Comparison of ENCODE assay signal across 25 cellular contexts in the genomic region with DNA sequence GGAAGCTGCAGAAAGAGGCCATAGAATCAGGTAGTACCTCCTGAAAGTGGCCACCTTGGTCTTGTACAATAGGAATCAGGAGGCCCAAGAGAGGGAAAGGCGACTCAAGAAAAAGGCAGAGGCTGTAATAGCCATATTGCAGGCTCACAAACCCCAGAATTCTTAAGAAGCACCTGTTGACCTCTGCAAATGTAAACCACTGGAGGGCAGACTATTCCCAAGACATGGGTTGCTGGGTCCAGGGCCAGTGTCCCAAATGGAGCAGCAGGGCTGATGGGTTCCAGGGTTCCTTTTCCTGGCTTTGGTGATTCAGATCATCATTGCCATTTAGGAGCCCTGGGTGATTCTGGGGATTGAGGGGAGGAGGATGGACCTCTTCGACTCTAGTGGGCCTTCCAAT.
"Had no signal": no experiment of that assay in that cellular context is flagged by ENCODE, and none has a peak within 500 bp of the region (broad histone marks: within the 10 kb centered on the region; RNA-seq: fewer than 3 reads in every experiment).

No MANE protein-coding gene starts in this region.

- H3K4me3 ChIP-seq: esophagus squamous epithelium, gastroesophageal sphincter, lung, prostate gland, right lobe of liver, suprapubic skin, thyroid gland, upper lobe of left lung, uterus had no signal

- H2AFZ ChIP-seq: parathyroid adenoma had no signal

- H3K9me3 Mint-ChIP-seq: effector memory CD8-positive, alpha-beta T cell had no signal

- H3K36me3 ChIP-seq: esophagus squamous epithelium, gastroesophageal sphincter, prostate gland, right lobe of liver, suprapubic skin, thyroid gland, upper lobe of left lung, uterus had no signal

- H3K9ac ChIP-seq: parathyroid adenoma had no signal

- DNase-seq: effector memory CD8-positive, alpha-beta T cell; esophagus squamous epithelium; foreskin fibroblast; glutamatergic neuron; kidney; left colon; left ventricle myocardium superior; mesenchymal stem cell; naive B cell; occipital lobe; retina; right lobe of liver; stimulated activated CD4-positive, alpha-beta T cell treated with anti-CD3 and anti-CD28 coated beads, Interleukin-4, amount 100 ng/mL, for 1 hour; stimulated activated CD8-positive, alpha-beta memory T cell treated with anti-CD3 and anti-CD28 coated beads, Interleukin-4, amount 100 ng/mL, for 48 hours; stimulated activated naive CD8-positive, alpha-beta T cell treated with anti-CD3 and anti-CD28 coated beads, Interleukin-15, Interleukin-2, amounts not matched to agents 100 U/mL and 50 U/mL, for 24 hours; thyroid gland; upper lobe of left lung; uterus had no signal

- ATAC-seq: effector memory CD8-positive, alpha-beta T cell; gastroesophageal sphincter; left colon; left ventricle myocardium superior; right lobe of liver; stimulated activated effector memory CD8-positive, alpha-beta T cell treated with anti-CD3 and anti-CD28 coated beads, Interleukin-12 subunit alpha, Interleukin-12 subunit beta, amount 100 ng/mL, for 72 hours; stimulated activated naive CD8-positive, alpha-beta T cell treated with anti-CD3 and anti-CD28 coated beads, Interleukin-15, Interleukin-2, amounts not matched to agents 100 U/mL and 50 U/mL, for 24 hours had no signal

- H3K27me3 ChIP-seq: esophagus squamous epithelium, gastroesophageal sphincter, right lobe of liver, suprapubic skin, thyroid gland, upper lobe of left lung, uterus had no signal

- H3K4me3 Mint-ChIP-seq: effector memory CD8-positive, alpha-beta T cell; naive B cell; nephron; stimulated activated effector memory CD8-positive, alpha-beta T cell treated with anti-CD3 and anti-CD28 coated beads, Interleukin-12 subunit alpha, Interleukin-12 subunit beta, amount 100 ng/mL, for 72 hours had no signal

- H3K4me1 ChIP-seq: esophagus squamous epithelium, gastroesophageal sphincter, parathyroid adenoma, prostate gland, right lobe of liver, suprapubic skin, thyroid gland, upper lobe of left lung, uterus had no signal

- H3K27ac Mint-ChIP-seq: effector memory CD8-positive, alpha-beta T cell; naive B cell; nephron; stimulated activated effector memory CD8-positive, alpha-beta T cell treated with anti-CD3 and anti-CD28 coated beads, Interleukin-12 subunit alpha, Interleukin-12 subunit beta, amount 100 ng/mL, for 72 hours had no signal

- H3K79me2 ChIP-seq: parathyroid adenoma had no signal

- H3K9me3 ChIP-seq: prostate gland, right lobe of liver, thyroid gland, uterus had no signal

- H3K4me1 Mint-ChIP-seq: naive B cell; stimulated activated effector memory CD8-positive, alpha-beta T cell treated with anti-CD3 and anti-CD28 coated beads, Interleukin-12 subunit alpha, Interleukin-12 subunit beta, amount 100 ng/mL, for 72 hours had no signal

- H3K27ac ChIP-seq: esophagus squamous epithelium, gastroesophageal sphincter, parathyroid adenoma, prostate gland, right lobe of liver, suprapubic skin, thyroid gland, upper lobe of left lung, uterus had no signal

- H3K36me3 Mint-ChIP-seq: stimulated activated effector memory CD8-positive, alpha-beta T cell treated with anti-CD3 and anti-CD28 coated beads, Interleukin-12 subunit alpha, Interleukin-12 subunit beta, amount 100 ng/mL, for 72 hours had no signal
